30 cellular contexts compared by ENCODE assay signal in the genomic region with DNA sequence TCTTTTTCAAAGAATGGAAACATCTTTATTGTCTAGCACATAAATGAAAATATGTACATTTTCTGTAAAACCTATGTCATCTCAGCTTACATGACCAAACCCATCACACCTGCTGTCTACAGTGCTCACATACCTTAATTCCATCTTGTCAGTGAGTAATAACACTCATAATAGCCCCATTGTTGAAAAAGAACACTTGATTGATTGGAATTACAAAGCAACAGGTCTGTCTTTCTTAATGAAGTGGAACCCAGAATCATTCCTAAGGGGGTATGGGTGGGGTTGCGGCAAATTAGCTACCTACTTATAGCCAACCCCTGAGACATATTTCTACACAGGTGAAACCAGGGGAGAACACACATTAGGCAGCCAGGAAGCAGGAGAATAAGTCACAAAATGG. TPM values are rescaled to one million over a fixed set of nuclear protein-coding genes. Genes with fewer than 3 reads are reported as not detected.
"Had no signal": no experiment of that assay in that cellular context is flagged by ENCODE, and none has a peak within 500 bp of the region (broad histone marks: within the 10 kb centered on the region; RNA-seq: fewer than 3 reads in every experiment).

No MANE protein-coding gene starts in this region.

- DNase-seq: activated CD4-positive, alpha-beta memory T cell treated with anti-CD3 and anti-CD28 coated beads for 36 hours; activated CD4-positive, alpha-beta T cell treated with anti-CD3 and anti-CD28 coated beads for 36 hours; activated CD4-positive, alpha-beta T cell treated with anti-CD3 and anti-CD28 coated beads, Interleukin-2, amount 10 ng/mL, durations not matched to agents 7 days and 5 days; activated effector memory CD4-positive, alpha-beta T cell treated with anti-CD3 and anti-CD28 coated beads, Interleukin-2, amount 50 U/mL, for 16 hours; activated naive CD4-positive, alpha-beta T cell; activated naive CD4-positive, alpha-beta T cell treated with anti-CD3 and anti-CD28 coated beads, Interleukin-2, amount 50 U/mL, for 16 hours; activated naive CD8-positive, alpha-beta T cell treated with anti-CD3 and anti-CD28 coated beads for 36 hours; activated T-cell treated with anti-CD3 and anti-CD28 coated beads, Interleukin-2, amount 50 U/mL, for 1 hour; activated T-cell treated with anti-CD3 and anti-CD28 coated beads, Interleukin-2, amount 50 U/mL, for 72 hours; amniotic stem cell; aorta; brain microvascular endothelial cell; MM.1S; MV-4-11; NCI-H1092; NCI-H1436 treated with DMSO at 0.1 percent for 48 hours; NCI-H187 treated with DMSO at 0.1 percent for 48 hours; NCI-H2081; NCI-H345; NCI-H524 treated with DMSO at 0.1 percent for 48 hours; PC-3; Peyer's patch; RPMI8226; SHP77 treated with DMSO at 0.1 percent for 48 hours; SK-N-SH had no signal

- H3K27ac ChIP-seq: brain microvascular endothelial cell, cardiac muscle cell, KMS-11, Peyer's patch, SJSA1 had no signal

- ATAC-seq: activated CD4-positive, alpha-beta T cell treated with anti-CD3 and anti-CD28 coated beads for 36 hours; activated T-cell treated with anti-CD3 and anti-CD28 coated beads, Interleukin-2, amount 50 U/mL, for 72 hours; activated T-helper 17 cell treated with anti-CD3 and anti-CD28 coated beads, Interleukin-2, amount 50 U/mL, for 72 hours; PC-3 had no signal

RNA-seq across cellular contexts. Expression of a gene that starts 20.2 kb away (rescaled TPM):
- total RNA-seq: activated CD4-positive, alpha-beta memory T cell treated with anti-CD3 and anti-CD28 coated beads for 36 hours; activated CD4-positive, alpha-beta T cell treated with anti-CD3 and anti-CD28 coated beads for 36 hours; activated CD4-positive, alpha-beta T cell treated with anti-CD3 and anti-CD28 coated beads, Interleukin-2, amount 10 ng/mL, durations not matched to agents 7 days and 5 days; activated CD8-positive, alpha-beta memory T cell treated with anti-CD3 and anti-CD28 coated beads for 36 hours; activated naive CD8-positive, alpha-beta T cell treated with anti-CD3 and anti-CD28 coated beads for 36 hours; activated T-cell treated with anti-CD3 and anti-CD28 coated beads, Interleukin-2, amount 50 U/mL, for 72 hours; activated T-helper 17 cell treated with anti-CD3 and anti-CD28 coated beads, Interleukin-2, amount 50 U/mL, for 72 hours; aorta; cardiac muscle cell; SJSA1 had no signal
